1 cellular context compared by ENCODE assay signal in the genomic region with DNA sequence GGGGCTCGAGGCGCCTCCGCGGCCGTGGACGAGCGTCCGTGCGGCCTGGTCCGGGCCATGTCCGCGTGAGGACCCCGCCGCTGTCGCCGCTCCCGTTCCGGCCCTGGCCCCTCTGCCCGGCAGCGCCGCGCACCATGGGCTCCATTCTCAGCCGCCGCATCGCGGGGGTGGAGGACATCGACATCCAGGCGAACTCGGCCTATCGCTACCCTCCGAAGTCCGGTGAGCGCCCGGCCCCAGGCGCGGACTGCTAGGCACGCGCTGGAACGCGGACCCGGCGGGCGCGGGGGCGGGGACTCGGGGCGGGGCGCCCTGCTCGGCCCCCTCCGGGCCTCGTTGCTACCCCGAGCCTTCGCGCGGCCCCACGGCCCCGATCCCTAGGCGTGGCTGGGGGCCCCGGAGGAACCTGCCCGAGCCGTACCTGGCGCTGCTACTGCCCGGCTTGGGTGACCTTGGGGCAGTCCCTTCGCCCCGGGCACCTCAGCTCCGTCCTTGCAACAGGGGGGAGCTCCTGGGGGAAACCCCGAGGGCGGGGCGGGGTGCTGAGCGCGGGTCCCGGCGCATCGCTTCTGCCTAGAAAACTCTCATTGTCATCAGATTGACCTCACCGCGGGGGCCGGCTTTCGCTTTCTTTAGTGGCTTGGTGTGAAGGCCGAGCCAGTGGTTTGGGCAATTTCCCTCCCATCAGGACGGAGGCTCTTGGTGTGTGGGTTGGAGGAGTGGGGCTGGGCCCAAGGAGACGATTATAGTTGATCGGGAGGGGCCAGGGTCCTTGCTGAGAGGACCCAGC.
TF ChIP-seq lines count a peak whose summit lies in the region.

No MANE protein-coding gene starts in this region.

TF ChIP-seq in HepG2, 621 proteins besides CTCF, POLR2A, EP300 and RAD21 (continued from another document and continues in another):
- TF ChIP-seq HOMEZ (CRISPR knock-in tag; IDR thresholded peaks at IDR 0.05; ENCODE audit: low read depth) = no peak
- TF ChIP-seq SP4 (CRISPR knock-in tag; IDR thresholded peaks at IDR 0.05) = peak; percentile 85
- TF ChIP-seq ZBTB38 (CRISPR knock-in tag; IDR thresholded peaks at IDR 0.05) = no peak; the same call in 1 of the 2 replicates
- TF ChIP-seq, protein P1, sequence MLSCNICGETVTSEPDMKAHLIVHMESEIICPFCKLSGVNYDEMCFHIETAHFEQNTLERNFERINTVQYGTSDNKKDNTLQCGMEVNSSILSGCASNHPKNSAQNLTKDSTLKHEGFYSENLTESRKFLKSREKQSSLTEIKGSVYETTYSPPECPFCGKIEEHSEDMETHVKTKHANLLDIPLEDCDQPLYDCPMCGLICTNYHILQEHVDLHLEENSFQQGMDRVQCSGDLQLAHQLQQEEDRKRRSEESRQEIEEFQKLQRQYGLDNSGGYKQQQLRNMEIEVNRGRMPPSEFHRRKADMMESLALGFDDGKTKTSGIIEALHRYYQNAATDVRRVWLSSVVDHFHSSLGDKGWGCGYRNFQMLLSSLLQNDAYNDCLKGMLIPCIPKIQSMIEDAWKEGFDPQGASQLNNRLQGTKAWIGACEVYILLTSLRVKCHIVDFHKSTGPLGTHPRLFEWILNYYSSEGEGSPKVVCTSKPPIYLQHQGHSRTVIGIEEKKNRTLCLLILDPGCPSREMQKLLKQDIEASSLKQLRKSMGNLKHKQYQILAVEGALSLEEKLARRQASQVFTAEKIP (CRISPR knock-in tag; IDR thresholded peaks at IDR 0.05; ENCODE audit: borderline replicate concordance) = no peak
- no peak for TF ChIP-seq CREBL2 (CRISPR knock-in tag; IDR thresholded peaks at IDR 0.05; ENCODE audit: borderline replicate concordance)
- TF ChIP-seq GPBP1L1 (CRISPR knock-in tag; IDR thresholded peaks at IDR 0.05) = no peak
- TF ChIP-seq SYNCRIP (IDR thresholded peaks at IDR 0.05; ENCODE audit: insufficient read depth, low read depth, low read length) = no peak
- TF ChIP-seq MTF2 (CRISPR knock-in tag; IDR thresholded peaks at IDR 0.05; ENCODE audit: borderline replicate concordance) = no peak
- TF ChIP-seq CCAR2 (optimal IDR thresholded peaks at IDR 0.05; ENCODE audit: low read depth, low read length) = no peak
- no peak for TF ChIP-seq HMGA1 (CRISPR knock-in tag; conservative IDR thresholded peaks at IDR 0.05)
- peak; percentile 61; the same call in 1 of the 2 replicates for TF ChIP-seq GABPB1 (CRISPR knock-in tag; IDR thresholded peaks at IDR 0.05)
- peak; percentile 59; the same call in 1 of the 2 replicates for TF ChIP-seq POGK (CRISPR knock-in tag; conservative IDR thresholded peaks at IDR 0.05)
- TF ChIP-seq SAP130 (CRISPR knock-in tag; IDR thresholded peaks at IDR 0.05; ENCODE audit: low read depth) = peak; percentile 37
- TF ChIP-seq GMEB1 (CRISPR knock-in tag; IDR thresholded peaks at IDR 0.05; ENCODE audit: borderline replicate concordance) = no peak; the same call in 1 of the 2 replicates
- TF ChIP-seq ZNF737 (CRISPR knock-in tag; IDR thresholded peaks at IDR 0.05; ENCODE audit: borderline replicate concordance) = no peak
- TF ChIP-seq ZNF704 (CRISPR knock-in tag; IDR thresholded peaks at IDR 0.05; ENCODE audit: borderline replicate concordance) = no peak
- TF ChIP-seq POGZ (CRISPR knock-in tag; IDR thresholded peaks at IDR 0.05) = no peak
- no peak for TF ChIP-seq PHF5A (CRISPR knock-in tag; IDR thresholded peaks at IDR 0.05; ENCODE audit: low read depth, unreplicated experiment)
- no peak for TF ChIP-seq TP53 (CRISPR knock-in tag; conservative IDR thresholded peaks at IDR 0.05)
- no peak; the same call in 1 of the 2 replicates for TF ChIP-seq ERF (CRISPR knock-in tag; IDR thresholded peaks at IDR 0.05)
- TF ChIP-seq, protein P2, sequence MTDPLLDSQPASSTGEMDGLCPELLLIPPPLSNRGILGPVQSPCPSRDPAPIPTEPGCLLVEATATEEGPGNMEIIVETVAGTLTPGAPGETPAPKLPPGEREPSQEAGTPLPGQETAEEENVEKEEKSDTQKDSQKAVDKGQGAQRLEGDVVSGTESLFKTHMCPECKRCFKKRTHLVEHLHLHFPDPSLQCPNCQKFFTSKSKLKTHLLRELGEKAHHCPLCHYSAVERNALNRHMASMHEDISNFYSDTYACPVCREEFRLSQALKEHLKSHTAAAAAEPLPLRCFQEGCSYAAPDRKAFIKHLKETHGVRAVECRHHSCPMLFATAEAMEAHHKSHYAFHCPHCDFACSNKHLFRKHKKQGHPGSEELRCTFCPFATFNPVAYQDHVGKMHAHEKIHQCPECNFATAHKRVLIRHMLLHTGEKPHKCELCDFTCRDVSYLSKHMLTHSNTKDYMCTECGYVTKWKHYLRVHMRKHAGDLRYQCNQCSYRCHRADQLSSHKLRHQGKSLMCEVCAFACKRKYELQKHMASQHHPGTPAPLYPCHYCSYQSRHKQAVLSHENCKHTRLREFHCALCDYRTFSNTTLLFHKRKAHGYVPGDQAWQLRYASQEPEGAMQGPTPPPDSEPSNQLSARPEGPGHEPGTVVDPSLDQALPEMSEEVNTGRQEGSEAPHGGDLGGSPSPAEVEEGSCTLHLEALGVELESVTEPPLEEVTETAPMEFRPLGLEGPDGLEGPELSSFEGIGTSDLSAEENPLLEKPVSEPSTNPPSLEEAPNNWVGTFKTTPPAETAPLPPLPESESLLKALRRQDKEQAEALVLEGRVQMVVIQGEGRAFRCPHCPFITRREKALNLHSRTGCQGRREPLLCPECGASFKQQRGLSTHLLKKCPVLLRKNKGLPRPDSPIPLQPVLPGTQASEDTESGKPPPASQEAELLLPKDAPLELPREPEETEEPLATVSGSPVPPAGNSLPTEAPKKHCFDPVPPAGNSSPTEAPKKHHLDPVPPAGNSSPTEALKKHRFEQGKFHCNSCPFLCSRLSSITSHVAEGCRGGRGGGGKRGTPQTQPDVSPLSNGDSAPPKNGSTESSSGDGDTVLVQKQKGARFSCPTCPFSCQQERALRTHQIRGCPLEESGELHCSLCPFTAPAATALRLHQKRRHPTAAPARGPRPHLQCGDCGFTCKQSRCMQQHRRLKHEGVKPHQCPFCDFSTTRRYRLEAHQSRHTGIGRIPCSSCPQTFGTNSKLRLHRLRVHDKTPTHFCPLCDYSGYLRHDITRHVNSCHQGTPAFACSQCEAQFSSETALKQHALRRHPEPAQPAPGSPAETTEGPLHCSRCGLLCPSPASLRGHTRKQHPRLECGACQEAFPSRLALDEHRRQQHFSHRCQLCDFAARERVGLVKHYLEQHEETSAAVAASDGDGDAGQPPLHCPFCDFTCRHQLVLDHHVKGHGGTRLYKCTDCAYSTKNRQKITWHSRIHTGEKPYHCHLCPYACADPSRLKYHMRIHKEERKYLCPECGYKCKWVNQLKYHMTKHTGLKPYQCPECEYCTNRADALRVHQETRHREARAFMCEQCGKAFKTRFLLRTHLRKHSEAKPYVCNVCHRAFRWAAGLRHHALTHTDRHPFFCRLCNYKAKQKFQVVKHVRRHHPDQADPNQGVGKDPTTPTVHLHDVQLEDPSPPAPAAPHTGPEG (CRISPR knock-in tag; IDR thresholded peaks at IDR 0.05) = no peak; the same call in 1 of the 2 replicates
- TF ChIP-seq GABPA (IDR thresholded peaks at IDR 0.05; ENCODE audit: low read depth, low read length) = no peak
- no peak for TF ChIP-seq GABPA (CRISPR knock-in tag; IDR thresholded peaks at IDR 0.05; ENCODE audit: low read depth)
- TF ChIP-seq NCOA2 (CRISPR knock-in tag; IDR thresholded peaks at IDR 0.05) = peak; percentile 23; the same call in 1 of the 2 replicates
- TF ChIP-seq TEAD2 (CRISPR knock-in tag; IDR thresholded peaks at IDR 0.05) = no peak
- TF ChIP-seq, protein P3, sequence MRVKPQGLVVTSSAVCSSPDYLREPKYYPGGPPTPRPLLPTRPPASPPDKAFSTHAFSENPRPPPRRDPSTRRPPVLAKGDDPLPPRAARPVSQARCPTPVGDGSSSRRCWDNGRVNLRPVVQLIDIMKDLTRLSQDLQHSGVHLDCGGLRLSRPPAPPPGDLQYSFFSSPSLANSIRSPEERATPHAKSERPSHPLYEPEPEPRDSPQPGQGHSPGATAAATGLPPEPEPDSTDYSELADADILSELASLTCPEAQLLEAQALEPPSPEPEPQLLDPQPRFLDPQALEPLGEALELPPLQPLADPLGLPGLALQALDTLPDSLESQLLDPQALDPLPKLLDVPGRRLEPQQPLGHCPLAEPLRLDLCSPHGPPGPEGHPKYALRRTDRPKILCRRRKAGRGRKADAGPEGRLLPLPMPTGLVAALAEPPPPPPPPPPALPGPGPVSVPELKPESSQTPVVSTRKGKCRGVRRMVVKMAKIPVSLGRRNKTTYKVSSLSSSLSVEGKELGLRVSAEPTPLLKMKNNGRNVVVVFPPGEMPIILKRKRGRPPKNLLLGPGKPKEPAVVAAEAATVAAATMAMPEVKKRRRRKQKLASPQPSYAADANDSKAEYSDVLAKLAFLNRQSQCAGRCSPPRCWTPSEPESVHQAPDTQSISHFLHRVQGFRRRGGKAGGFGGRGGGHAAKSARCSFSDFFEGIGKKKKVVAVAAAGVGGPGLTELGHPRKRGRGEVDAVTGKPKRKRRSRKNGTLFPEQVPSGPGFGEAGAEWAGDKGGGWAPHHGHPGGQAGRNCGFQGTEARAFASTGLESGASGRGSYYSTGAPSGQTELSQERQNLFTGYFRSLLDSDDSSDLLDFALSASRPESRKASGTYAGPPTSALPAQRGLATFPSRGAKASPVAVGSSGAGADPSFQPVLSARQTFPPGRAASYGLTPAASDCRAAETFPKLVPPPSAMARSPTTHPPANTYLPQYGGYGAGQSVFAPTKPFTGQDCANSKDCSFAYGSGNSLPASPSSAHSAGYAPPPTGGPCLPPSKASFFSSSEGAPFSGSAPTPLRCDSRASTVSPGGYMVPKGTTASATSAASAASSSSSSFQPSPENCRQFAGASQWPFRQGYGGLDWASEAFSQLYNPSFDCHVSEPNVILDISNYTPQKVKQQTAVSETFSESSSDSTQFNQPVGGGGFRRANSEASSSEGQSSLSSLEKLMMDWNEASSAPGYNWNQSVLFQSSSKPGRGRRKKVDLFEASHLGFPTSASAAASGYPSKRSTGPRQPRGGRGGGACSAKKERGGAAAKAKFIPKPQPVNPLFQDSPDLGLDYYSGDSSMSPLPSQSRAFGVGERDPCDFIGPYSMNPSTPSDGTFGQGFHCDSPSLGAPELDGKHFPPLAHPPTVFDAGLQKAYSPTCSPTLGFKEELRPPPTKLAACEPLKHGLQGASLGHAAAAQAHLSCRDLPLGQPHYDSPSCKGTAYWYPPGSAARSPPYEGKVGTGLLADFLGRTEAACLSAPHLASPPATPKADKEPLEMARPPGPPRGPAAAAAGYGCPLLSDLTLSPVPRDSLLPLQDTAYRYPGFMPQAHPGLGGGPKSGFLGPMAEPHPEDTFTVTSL (CRISPR knock-in tag; IDR thresholded peaks at IDR 0.05; ENCODE audit: borderline replicate concordance) = no peak
- no peak for TF ChIP-seq SMYD3 (CRISPR knock-in tag; IDR thresholded peaks at IDR 0.05)
- TF ChIP-seq SP1 (IDR thresholded peaks at IDR 0.05) = no peak
- TF ChIP-seq SP1 (CRISPR knock-in tag; IDR thresholded peaks at IDR 0.05) = no peak
